8 cellular contexts compared by ENCODE assay signal in the genomic region with DNA sequence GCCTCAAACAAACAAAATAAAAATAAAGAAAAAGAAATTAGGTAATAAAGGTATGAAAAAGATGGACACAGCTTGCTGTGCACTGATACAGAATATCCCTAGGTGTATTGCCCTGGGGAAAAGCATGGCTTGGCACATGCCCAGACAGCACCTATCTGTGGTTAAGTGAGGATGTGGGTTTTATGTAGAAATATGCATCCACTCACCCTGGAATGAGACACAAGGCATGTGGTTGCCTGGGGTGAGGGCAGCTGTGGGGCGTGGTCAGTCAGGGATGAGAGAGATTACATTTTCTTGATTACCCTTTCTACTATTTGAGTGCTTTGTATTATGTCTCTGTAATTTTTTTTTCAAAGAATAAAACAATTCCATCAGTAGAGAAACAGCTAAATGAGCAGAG. TPM values are rescaled to one million over a fixed set of nuclear protein-coding genes. Genes with fewer than 3 reads are reported as not detected.
A peak's percentile ranks its signal among the peaks of the same experiment; 100 is the strongest.
DNase-seq lines count a peak whose midpoint lies in the region; ATAC-seq and TF ChIP-seq lines count a peak whose summit lies in the region.

No MANE protein-coding gene starts in this region.

- no peaks in the 10 kb centered on the region for H3K9me3 ChIP-seq in WERI-Rb-1 (ENCODE audit: severe bottlenecking)

- H3K4me3 ChIP-seq in WERI-Rb-1 (ENCODE audit: low read depth, low read length) (no peak overlapping the region), epithelial cell of proximal tubule (ENCODE audit: low read depth, low read length) (no peak overlapping the region)

- TF ChIP-seq CTCF in WERI-Rb-1 (IDR thresholded peaks at IDR 0.05; ENCODE audit: low read depth, low read length) = no peak
- no peak for TF ChIP-seq CTCF in epithelial cell of proximal tubule (conservative IDR thresholded peaks at IDR 0.05; ENCODE audit: low read depth, low read length)

- no peaks in the 10 kb centered on the region for H3K27me3 ChIP-seq in WERI-Rb-1 (ENCODE audit: insufficient read depth, low read depth, severe bottlenecking)

- no peak for ATAC-seq in sciatic nerve

- H3K27ac ChIP-seq in WERI-Rb-1 (no peak overlapping the region), substantia nigra (ENCODE audit: low read depth, low read length, poor library complexity, severe bottlenecking) (peak overlapping the region; percentile 98)

- peak in 2 of 3 donors; percentile 36 to 44 for DNase-seq in stimulated activated CD4-positive, alpha-beta T cell treated with anti-CD3 and anti-CD28 coated beads, Interleukin-12 subunit alpha, Interleukin-12 subunit beta, amount 100 ng/mL, for 48 hours (ENCODE audit: low read depth in 2 of 3, low spot score in 1 of 3)
- DNase-seq in stimulated activated CD4-positive, alpha-beta T cell treated with anti-CD3 and anti-CD28 coated beads, Interleukin-12 subunit alpha, Interleukin-12 subunit beta, amount 100 ng/mL, for 4 hours = no peak
- DNase-seq in WERI-Rb-1 = peak; percentile 32
- peak; percentile 75 for DNase-seq in epithelial cell of proximal tubule (ENCODE audit: low read depth)
- no peak for DNase-seq in substantia nigra (lab: John Stamatoyannopoulos, UW)
- DNase-seq in NCI-H2081 treated with DMSO at 0.1 percent for 48 hours (lab: John Stamatoyannopoulos, UW) = no peak
- no peak for DNase-seq in NCI-H748 (lab: John Stamatoyannopoulos, UW; ENCODE audit: unreplicated experiment)
- no peak for DNase-seq in sciatic nerve (ENCODE audit: low spot score)

- intact Hi-C loops in sciatic nerve (cut with DNase I) = no loop called here

- no peaks in the 10 kb centered on the region for H3K36me3 ChIP-seq in WERI-Rb-1

RNA-seq across cellular contexts. Expression of gene PLLP, which starts 6.9 kb away (rescaled TPM):
- total RNA-seq in epithelial cell of proximal tubule (2.5 and 6.1 TPM in 2 replicates), sciatic nerve (121 TPM)

RNA-seq across cellular contexts. Expression of gene ARL2BP, which starts 32.5 kb away (rescaled TPM):
- total RNA-seq in epithelial cell of proximal tubule (44.6 and 55.7 TPM in 2 replicates), sciatic nerve (38.5 TPM)

Comparison
In these comparisons a context has a peak if more than half of its experiments do, and no peak if none do; other contexts are left out.
1. DNase-seq: peak in stimulated activated CD4-positive, alpha-beta T cell treated with anti-CD3 and anti-CD28 coated beads, Interleukin-12 subunit alpha, Interleukin-12 subunit beta, amount 100 ng/mL, for 48 hours (2 of 3), WERI-Rb-1 (single experiment) and epithelial cell of proximal tubule (single experiment); none in stimulated activated CD4-positive, alpha-beta T cell treated with anti-CD3 and anti-CD28 coated beads, Interleukin-12 subunit alpha, Interleukin-12 subunit beta, amount 100 ng/mL, for 4 hours (single experiment), substantia nigra (0 of 49), NCI-H2081 treated with DMSO at 0.1 percent for 48 hours (single experiment), NCI-H748 (single experiment) and sciatic nerve (single experiment).
2. RNA of gene PLLP, which starts 6.9 kb away (total RNA-seq): 121 TPM in sciatic nerve (single experiment); 2.5 to 6.1 TPM in epithelial cell of proximal tubule; every median in the first group is over 10 times any median in the second.